Comparison of ENCODE assay signal across 8 cellular contexts in the genomic region with DNA sequence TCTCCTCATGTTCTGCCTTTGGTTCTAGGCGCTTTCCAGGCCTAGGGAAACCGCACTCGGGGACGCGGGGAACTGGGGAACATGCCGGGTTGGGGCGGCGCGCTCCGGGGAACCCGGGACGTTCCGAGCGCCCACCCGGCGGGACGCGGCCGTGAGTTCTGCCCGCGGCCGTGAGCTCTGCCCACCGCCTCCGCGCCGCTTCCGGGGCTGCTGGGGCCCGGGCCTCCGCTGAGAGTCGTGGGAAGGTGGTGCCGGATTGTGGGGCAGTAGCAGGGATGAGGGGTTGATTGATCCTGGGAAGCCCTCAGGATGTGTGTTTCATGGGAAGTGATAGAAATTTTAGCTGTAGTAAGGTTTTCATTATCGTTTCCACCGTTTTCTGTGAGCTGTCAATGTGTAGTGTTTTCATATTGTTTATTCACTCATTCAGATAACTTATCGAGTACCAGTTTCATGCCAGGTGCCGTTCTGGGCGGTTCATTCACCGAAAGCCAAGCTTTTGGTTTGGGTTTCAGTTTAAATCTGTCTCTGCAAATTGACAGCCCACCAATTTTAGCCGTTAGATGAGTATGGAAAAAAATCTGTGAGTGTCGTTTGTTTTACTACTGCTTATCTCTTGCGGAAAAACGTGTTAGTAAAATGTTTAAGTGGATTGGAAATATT. TPM values are rescaled to one million over a fixed set of nuclear protein-coding genes. Genes with fewer than 3 reads are reported as not detected.
DNase-seq lines count a peak whose midpoint lies in the region; ATAC-seq and TF ChIP-seq lines count a peak whose summit lies in the region.

No MANE protein-coding gene starts in this region.

- no peaks in the 10 kb centered on the region for H3K9me3 Mint-ChIP-seq in activated CD8-positive, alpha-beta memory T cell treated with anti-CD3 and anti-CD28 coated beads, Interleukin-2, amount 10 ng/mL, durations not matched to agents 7 days and 5 days (ENCODE audit: low read depth)

- H3K9me3 ChIP-seq in breast epithelium (no peaks in the 10 kb centered on the region), liver (ENCODE audit: control insufficient read depth in 4 of 4, low read length in 3 of 4) (no peaks in the 10 kb centered on the region), subcutaneous abdominal adipose tissue (ENCODE audit: control insufficient read depth in 5 of 5, low read length in 5 of 5) (no peaks in the 10 kb centered on the region)

- no peaks in the 10 kb centered on the region for H3K4me1 ChIP-seq in breast epithelium
- H3K4me1 ChIP-seq in liver (ENCODE audit: control insufficient read depth in 4 of 4, insufficient read depth in 4 of 4, low read length in 3 of 4): peaks cover 1 to 35% (median 21%) of the 10 kb centered on the region in 4 donors
- H3K4me1 ChIP-seq in subcutaneous abdominal adipose tissue (ENCODE audit: control insufficient read depth in 5 of 5, insufficient read depth in 5 of 5, low read length in 5 of 5): peaks cover 2 to 36% (median 29%) of the 10 kb centered on the region in 5 donors

- peaks cover 46% of the 10 kb centered on the region for H3K36me3 Mint-ChIP-seq in activated CD8-positive, alpha-beta memory T cell treated with anti-CD3 and anti-CD28 coated beads, Interleukin-2, amount 10 ng/mL, durations not matched to agents 7 days and 5 days

- peak overlapping the region; percentile 89 for H3K4me3 Mint-ChIP-seq in activated CD8-positive, alpha-beta memory T cell treated with anti-CD3 and anti-CD28 coated beads, Interleukin-2, amount 10 ng/mL, durations not matched to agents 7 days and 5 days

- H3K27ac Mint-ChIP-seq in activated CD8-positive, alpha-beta memory T cell treated with anti-CD3 and anti-CD28 coated beads, Interleukin-2, amount 10 ng/mL, durations not matched to agents 7 days and 5 days: peak overlapping the region; percentile 86

- H3K27me3 Mint-ChIP-seq in activated CD8-positive, alpha-beta memory T cell treated with anti-CD3 and anti-CD28 coated beads, Interleukin-2, amount 10 ng/mL, durations not matched to agents 7 days and 5 days: no peaks in the 10 kb centered on the region

- no peak for TF ChIP-seq POLR2A in breast epithelium (IDR thresholded peaks at IDR 0.05)

- no peaks in the 10 kb centered on the region for H3K36me3 ChIP-seq in breast epithelium
- H3K36me3 ChIP-seq in liver (ENCODE audit: control insufficient read depth in 4 of 4, insufficient read depth in 3 of 4, low read depth in 1 of 4, low read length in 3 of 4): peaks cover 0 to 6% (median 3%) of the 10 kb centered on the region in 4 donors
- peaks cover 0 to 17% (median 10%) of the 10 kb centered on the region in 5 donors for H3K36me3 ChIP-seq in subcutaneous abdominal adipose tissue (ENCODE audit: control insufficient read depth in 5 of 5, insufficient read depth in 5 of 5, low read length in 5 of 5)

- DNase-seq in activated CD8-positive, alpha-beta memory T cell treated with anti-CD3 and anti-CD28 coated beads, Interleukin-2, amount 10 ng/mL, durations not matched to agents 7 days and 5 days: peak; percentile 50
- no peak for DNase-seq in activated CD8-positive, alpha-beta memory T cell treated with anti-CD3 and anti-CD28 coated beads, Interleukin-2, amount 50 U/mL, for 4 hours
- DNase-seq in OCI-M1 (lab: John Stamatoyannopoulos, UW) (peak; percentile 18), breast epithelium (ENCODE audit: low spot score in 2 of 2) (no peak), glomerular visceral epithelial cell (ENCODE audit: extremely low spot score) (no peak)

- H3K4me3 ChIP-seq in breast epithelium (peak overlapping the region; percentile 83 to 100 (median 100)), liver (ENCODE audit: low read depth in 1 of 3, low read length in 3 of 3) (peak overlapping the region; percentile 50 to 90 (median 63)), subcutaneous abdominal adipose tissue (ENCODE audit: low read depth in 1 of 5, low read length in 5 of 5) (peak overlapping the region; percentile 79 to 93 (median 87))

- peaks cover 64% of the 10 kb centered on the region for H3K4me1 Mint-ChIP-seq in activated CD8-positive, alpha-beta memory T cell treated with anti-CD3 and anti-CD28 coated beads, Interleukin-2, amount 10 ng/mL, durations not matched to agents 7 days and 5 days

- H3K27ac ChIP-seq in breast epithelium (peak overlapping the region; percentile 73 to 83), liver (ENCODE audit: low read depth in 1 of 2, low read length in 2 of 2) (peak overlapping the region; percentile 76 to 89), subcutaneous abdominal adipose tissue (ENCODE audit: low read depth, low read length) (peak overlapping the region; percentile 66)

- ATAC-seq in activated CD8-positive, alpha-beta memory T cell treated with anti-CD3 and anti-CD28 coated beads, Interleukin-2, amount 10 ng/mL, durations not matched to agents 7 days and 5 days: peak; percentile 46
- ATAC-seq in HG02759 (IDR thresholded peaks at IDR 0.05; ENCODE audit: unreplicated experiment): peak; percentile 40

- intact Hi-C loops in breast epithelium (cut with DNase I; ENCODE audit: low total_unique reads): no loop called here

- TF ChIP-seq CTCF in breast epithelium (IDR thresholded peaks at IDR 0.05): no peak
- TF ChIP-seq CTCF in liver (IDR thresholded peaks at IDR 0.05; ENCODE audit: low read depth, low read length, missing input control): no peak

- TF ChIP-seq RAD21 in liver (IDR thresholded peaks at IDR 0.05): no peak

- peak overlapping the region; percentile 52 to 71 for H3K9ac ChIP-seq in liver (ENCODE audit: low read depth in 1 of 2, low read length in 2 of 2)
- H3K9ac ChIP-seq in subcutaneous abdominal adipose tissue (ENCODE audit: low read length in 5 of 5): peak overlapping the region; percentile 77 to 97 (median 92)

- H3K27me3 ChIP-seq in breast epithelium (no peaks in the 10 kb centered on the region), liver (ENCODE audit: control insufficient read depth in 4 of 4, insufficient read depth in 4 of 4, low read length in 3 of 4) (no peaks in the 10 kb centered on the region), subcutaneous abdominal adipose tissue (ENCODE audit: control insufficient read depth in 5 of 5, insufficient read depth in 4 of 5, low read length in 5 of 5) (no peaks in the 10 kb centered on the region)

- under 1% methylated on average over 41 of the region's 41 CpGs for WGBS in liver

- CTCF ChIA-PET in activated CD8-positive, alpha-beta memory T cell treated with anti-CD3 and anti-CD28 coated beads, Interleukin-2, amount 10 ng/mL, durations not matched to agents 7 days and 5 days (lab: Charles Lee): interaction anchor here (0.7 to 9.7 kb wide), 10 partner anchors 8 to 1040 kb away, joined by 3 to 69 read pairs (median 4); no protein-coding TSS in a partner anchor

TF ChIP-seq in liver, 16 proteins besides CTCF, POLR2A, EP300 and RAD21 (continues in another document):
- TF ChIP-seq YY1 (IDR thresholded peaks at IDR 0.05) (no peak), SP1 (IDR thresholded peaks at IDR 0.05) (no peak), JUND (IDR thresholded peaks at IDR 0.05) (no peak), EGR1 (IDR thresholded peaks at IDR 0.05; ENCODE audit: low read depth in 2 of 2) (no peak), FOXA1 (IDR thresholded peaks at IDR 0.05) (no peak), FOXA2 (IDR thresholded peaks at IDR 0.05) (no peak), GABPA (IDR thresholded peaks at IDR 0.05 in 1 of 2, conservative IDR thresholded peaks at IDR 0.05 in 1 of 2) (no peak), RXRA (IDR thresholded peaks at IDR 0.05) (no peak), TAF1 (conservative IDR thresholded peaks at IDR 0.05) (no peak)
- TF ChIP-seq, protein P1, sequence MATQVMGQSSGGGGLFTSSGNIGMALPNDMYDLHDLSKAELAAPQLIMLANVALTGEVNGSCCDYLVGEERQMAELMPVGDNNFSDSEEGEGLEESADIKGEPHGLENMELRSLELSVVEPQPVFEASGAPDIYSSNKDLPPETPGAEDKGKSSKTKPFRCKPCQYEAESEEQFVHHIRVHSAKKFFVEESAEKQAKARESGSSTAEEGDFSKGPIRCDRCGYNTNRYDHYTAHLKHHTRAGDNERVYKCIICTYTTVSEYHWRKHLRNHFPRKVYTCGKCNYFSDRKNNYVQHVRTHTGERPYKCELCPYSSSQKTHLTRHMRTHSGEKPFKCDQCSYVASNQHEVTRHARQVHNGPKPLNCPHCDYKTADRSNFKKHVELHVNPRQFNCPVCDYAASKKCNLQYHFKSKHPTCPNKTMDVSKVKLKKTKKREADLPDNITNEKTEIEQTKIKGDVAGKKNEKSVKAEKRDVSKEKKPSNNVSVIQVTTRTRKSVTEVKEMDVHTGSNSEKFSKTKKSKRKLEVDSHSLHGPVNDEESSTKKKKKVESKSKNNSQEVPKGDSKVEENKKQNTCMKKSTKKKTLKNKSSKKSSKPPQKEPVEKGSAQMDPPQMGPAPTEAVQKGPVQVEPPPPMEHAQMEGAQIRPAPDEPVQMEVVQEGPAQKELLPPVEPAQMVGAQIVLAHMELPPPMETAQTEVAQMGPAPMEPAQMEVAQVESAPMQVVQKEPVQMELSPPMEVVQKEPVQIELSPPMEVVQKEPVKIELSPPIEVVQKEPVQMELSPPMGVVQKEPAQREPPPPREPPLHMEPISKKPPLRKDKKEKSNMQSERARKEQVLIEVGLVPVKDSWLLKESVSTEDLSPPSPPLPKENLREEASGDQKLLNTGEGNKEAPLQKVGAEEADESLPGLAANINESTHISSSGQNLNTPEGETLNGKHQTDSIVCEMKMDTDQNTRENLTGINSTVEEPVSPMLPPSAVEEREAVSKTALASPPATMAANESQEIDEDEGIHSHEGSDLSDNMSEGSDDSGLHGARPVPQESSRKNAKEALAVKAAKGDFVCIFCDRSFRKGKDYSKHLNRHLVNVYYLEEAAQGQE (IDR thresholded peaks at IDR 0.05): no peak

RNA-seq across cellular contexts. Expression of a gene that starts 0.7 kb away (rescaled TPM):
- 10 to 100 TPM; 46.9 to 62.4 TPM for total RNA-seq in activated CD8-positive, alpha-beta memory T cell treated with anti-CD3 and anti-CD28 coated beads, Interleukin-2, amount 10 ng/mL, durations not matched to agents 7 days and 5 days
- total RNA-seq in breast epithelium (10 to 100 TPM; 45.8 to 69.5 (median 57.7) TPM), liver (10 to 100 TPM; 16.2 to 49.7 TPM)
- polyA plus RNA-seq in liver: 10 to 100 TPM; 17.8 to 18.1 TPM

RNA-seq across cellular contexts. Expression of a gene that starts 0.8 kb away (rescaled TPM):
- 10 to 100 TPM; 10.5 to 14.7 TPM for total RNA-seq in activated CD8-positive, alpha-beta memory T cell treated with anti-CD3 and anti-CD28 coated beads, Interleukin-2, amount 10 ng/mL, durations not matched to agents 7 days and 5 days
- total RNA-seq in breast epithelium (10 to 100 TPM in 2 of 3 donors, 1 to 10 TPM in 1; 5.1 to 13.4 (median 13.3) TPM), liver (10 to 100 TPM in 1 of 2 donors, 1 to 10 TPM in 1; 9.5 to 11.3 TPM)
- polyA plus RNA-seq in liver: 1 to 10 TPM; 6.3 to 9.5 TPM

RNA-seq across cellular contexts. Expression of a gene that starts 18.7 kb away (rescaled TPM):
- total RNA-seq in activated CD8-positive, alpha-beta memory T cell treated with anti-CD3 and anti-CD28 coated beads, Interleukin-2, amount 10 ng/mL, durations not matched to agents 7 days and 5 days: not detected
- total RNA-seq in breast epithelium (under 1 TPM; 0.48 to 0.98 (median 0.59) TPM), liver (under 1 TPM; 0.42 to 0.65 TPM)
- 1 to 10 TPM in 1 of 2 donors, under 1 TPM in 1; 0.53 to 1.0 TPM for polyA plus RNA-seq in liver

Comparison
In these comparisons a context has a peak if more than half of its experiments do, and no peak if none do; other contexts are left out.
1. DNase-seq: peak in activated CD8-positive, alpha-beta memory T cell treated with anti-CD3 and anti-CD28 coated beads, Interleukin-2, amount 10 ng/mL, durations not matched to agents 7 days and 5 days (single experiment) and OCI-M1 (single experiment); none in activated CD8-positive, alpha-beta memory T cell treated with anti-CD3 and anti-CD28 coated beads, Interleukin-2, amount 50 U/mL, for 4 hours (single experiment), breast epithelium (0 of 2) and glomerular visceral epithelial cell (single experiment).
2. Peak in every context shown above with its lines, with median percentiles within 50 percentile points of each other: H3K27ac ChIP-seq and H3K4me3 ChIP-seq.